In the genomic region with DNA sequence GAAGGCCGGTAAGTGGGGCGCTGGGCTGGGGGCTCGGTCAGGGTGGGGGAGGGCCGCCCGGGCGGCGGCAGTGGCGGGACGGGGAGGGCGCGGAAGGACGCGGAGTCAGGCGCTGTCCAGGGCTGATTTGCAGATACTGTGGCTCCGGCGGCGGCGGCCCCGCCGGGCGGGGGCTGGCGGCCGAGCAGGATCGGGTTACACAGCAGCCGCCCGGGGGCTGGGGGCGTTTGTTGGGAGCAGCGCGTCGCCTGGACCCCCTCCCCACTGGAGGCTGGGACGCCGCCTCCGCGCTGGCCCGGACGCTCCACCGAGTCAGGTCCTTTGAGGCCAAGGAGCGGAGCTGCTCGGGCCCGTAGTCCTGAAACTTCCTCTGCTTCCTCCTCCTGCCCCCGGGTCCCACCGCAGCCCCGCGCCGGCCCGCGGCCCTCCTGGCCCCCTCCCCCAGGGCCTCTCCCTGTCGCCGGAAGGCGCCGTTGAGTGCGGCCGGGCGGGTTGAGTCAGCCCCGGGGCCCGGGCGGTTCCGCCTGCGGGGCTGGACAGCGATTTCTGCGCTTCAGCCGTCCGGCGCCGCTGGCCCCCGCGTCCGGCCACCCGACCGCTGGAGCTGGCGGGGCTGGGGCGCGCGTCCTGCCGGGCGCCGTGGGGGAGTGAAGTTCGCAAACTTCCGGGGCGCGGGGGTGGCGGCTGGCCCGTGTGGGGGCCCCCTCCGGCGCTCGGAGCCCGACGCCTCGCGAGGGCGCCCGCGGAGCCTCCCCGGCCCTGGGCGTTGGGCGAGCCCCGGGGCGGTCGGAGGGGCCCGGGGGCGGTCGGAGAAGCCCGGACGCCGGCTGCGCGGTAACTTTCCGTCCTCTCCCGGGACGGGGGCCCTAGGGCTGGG, we compare ENCODE assay signal across 1 cellular context.
A peak's percentile ranks its signal among the peaks of the same experiment; 100 is the strongest.
TF ChIP-seq lines count a peak whose summit lies in the region.

No MANE protein-coding gene starts in this region.

TF ChIP-seq in HepG2, 621 proteins besides CTCF, POLR2A, EP300 and RAD21 (continued from another document and continues in another):
- TF ChIP-seq, protein P1, sequence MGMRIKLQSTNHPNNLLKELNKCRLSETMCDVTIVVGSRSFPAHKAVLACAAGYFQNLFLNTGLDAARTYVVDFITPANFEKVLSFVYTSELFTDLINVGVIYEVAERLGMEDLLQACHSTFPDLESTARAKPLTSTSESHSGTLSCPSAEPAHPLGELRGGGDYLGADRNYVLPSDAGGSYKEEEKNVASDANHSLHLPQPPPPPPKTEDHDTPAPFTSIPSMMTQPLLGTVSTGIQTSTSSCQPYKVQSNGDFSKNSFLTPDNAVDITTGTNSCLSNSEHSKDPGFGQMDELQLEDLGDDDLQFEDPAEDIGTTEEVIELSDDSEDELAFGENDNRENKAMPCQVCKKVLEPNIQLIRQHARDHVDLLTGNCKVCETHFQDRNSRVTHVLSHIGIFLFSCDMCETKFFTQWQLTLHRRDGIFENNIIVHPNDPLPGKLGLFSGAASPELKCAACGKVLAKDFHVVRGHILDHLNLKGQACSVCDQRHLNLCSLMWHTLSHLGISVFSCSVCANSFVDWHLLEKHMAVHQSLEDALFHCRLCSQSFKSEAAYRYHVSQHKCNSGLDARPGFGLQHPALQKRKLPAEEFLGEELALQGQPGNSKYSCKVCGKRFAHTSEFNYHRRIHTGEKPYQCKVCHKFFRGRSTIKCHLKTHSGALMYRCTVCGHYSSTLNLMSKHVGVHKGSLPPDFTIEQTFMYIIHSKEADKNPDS (CRISPR knock-in tag; IDR thresholded peaks at IDR 0.05): no peak
- TF ChIP-seq, protein P2, sequence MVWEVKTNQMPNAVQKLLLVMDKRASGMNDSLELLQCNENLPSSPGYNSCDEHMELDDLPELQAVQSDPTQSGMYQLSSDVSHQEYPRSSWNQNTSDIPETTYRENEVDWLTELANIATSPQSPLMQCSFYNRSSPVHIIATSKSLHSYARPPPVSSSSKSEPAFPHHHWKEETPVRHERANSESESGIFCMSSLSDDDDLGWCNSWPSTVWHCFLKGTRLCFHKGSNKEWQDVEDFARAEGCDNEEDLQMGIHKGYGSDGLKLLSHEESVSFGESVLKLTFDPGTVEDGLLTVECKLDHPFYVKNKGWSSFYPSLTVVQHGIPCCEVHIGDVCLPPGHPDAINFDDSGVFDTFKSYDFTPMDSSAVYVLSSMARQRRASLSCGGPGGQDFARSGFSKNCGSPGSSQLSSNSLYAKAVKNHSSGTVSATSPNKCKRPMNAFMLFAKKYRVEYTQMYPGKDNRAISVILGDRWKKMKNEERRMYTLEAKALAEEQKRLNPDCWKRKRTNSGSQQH (CRISPR knock-in tag; IDR thresholded peaks at IDR 0.05; ENCODE audit: low read depth): no peak
- TF ChIP-seq, protein P3, sequence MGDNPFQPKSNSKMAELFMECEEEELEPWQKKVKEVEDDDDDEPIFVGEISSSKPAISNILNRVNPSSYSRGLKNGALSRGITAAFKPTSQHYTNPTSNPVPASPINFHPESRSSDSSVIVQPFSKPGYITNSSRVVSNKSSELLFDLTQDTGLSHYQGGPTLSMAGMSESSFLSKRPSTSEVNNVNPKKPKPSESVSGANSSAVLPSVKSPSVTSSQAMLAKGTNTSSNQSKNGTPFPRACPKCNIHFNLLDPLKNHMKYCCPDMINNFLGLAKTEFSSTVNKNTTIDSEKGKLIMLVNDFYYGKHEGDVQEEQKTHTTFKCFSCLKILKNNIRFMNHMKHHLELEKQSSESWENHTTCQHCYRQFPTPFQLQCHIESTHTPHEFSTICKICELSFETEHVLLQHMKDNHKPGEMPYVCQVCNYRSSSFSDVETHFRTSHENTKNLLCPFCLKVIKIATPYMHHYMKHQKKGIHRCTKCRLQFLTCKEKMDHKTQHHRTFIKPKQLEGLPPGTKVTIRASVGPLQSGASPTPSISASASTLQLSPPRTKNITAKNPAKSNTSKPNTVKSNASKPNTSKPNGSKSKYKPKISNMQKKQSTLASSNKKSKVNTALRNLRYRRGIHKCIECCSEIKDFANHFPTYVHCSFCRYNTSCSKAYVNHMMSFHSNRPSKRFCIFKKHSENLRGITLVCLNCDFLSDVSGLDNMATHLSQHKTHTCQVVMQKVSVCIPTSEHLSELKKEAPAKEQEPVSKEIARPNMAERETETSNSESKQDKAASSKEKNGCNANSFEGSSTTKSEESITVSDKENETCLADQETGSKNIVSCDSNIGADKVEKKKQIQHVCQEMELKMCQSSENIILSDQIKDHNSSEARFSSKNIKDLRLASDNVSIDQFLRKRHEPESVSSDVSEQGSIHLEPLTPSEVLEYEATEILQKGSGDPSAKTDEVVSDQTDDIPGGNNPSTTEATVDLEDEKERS (CRISPR knock-in tag; IDR thresholded peaks at IDR 0.05): 0 out of 2 replicates have a peak, but pooled peaks have one; percentile 31
- no peak for TF ChIP-seq TGIF2 (CRISPR knock-in tag; IDR thresholded peaks at IDR 0.05)
- TF ChIP-seq YEATS2 (CRISPR knock-in tag; IDR thresholded peaks at IDR 0.05; ENCODE audit: borderline replicate concordance): no peak
- no peak for TF ChIP-seq XBP1 (CRISPR knock-in tag; IDR thresholded peaks at IDR 0.05)
- TF ChIP-seq ZNF570 (CRISPR knock-in tag; IDR thresholded peaks at IDR 0.05; ENCODE audit: borderline replicate concordance): no peak
- TF ChIP-seq FIP1L1 (IDR thresholded peaks at IDR 0.05; ENCODE audit: borderline replicate concordance, insufficient read depth, low read depth, low read length): no peak
- no peak for TF ChIP-seq ZNF644 (CRISPR knock-in tag; IDR thresholded peaks at IDR 0.05; ENCODE audit: low read depth)
- no peak for TF ChIP-seq ZNF3 (CRISPR knock-in tag; IDR thresholded peaks at IDR 0.05)
- no peak for TF ChIP-seq ZNF709 (CRISPR knock-in tag; IDR thresholded peaks at IDR 0.05)
- TF ChIP-seq SOX6 (IDR thresholded peaks at IDR 0.05): no peak
- TF ChIP-seq SOX6 (CRISPR knock-in tag; IDR thresholded peaks at IDR 0.05): no peak
- no peak for TF ChIP-seq KLF13 (CRISPR knock-in tag; IDR thresholded peaks at IDR 0.05)
- TF ChIP-seq PAF1 (CRISPR knock-in tag; IDR thresholded peaks at IDR 0.05): no peak
- TF ChIP-seq THYN1 (CRISPR knock-in tag; IDR thresholded peaks at IDR 0.05; ENCODE audit: borderline replicate concordance, low read depth): no peak
- no peak for TF ChIP-seq ZFP62 (CRISPR knock-in tag; IDR thresholded peaks at IDR 0.05)
- TF ChIP-seq, protein P4, sequence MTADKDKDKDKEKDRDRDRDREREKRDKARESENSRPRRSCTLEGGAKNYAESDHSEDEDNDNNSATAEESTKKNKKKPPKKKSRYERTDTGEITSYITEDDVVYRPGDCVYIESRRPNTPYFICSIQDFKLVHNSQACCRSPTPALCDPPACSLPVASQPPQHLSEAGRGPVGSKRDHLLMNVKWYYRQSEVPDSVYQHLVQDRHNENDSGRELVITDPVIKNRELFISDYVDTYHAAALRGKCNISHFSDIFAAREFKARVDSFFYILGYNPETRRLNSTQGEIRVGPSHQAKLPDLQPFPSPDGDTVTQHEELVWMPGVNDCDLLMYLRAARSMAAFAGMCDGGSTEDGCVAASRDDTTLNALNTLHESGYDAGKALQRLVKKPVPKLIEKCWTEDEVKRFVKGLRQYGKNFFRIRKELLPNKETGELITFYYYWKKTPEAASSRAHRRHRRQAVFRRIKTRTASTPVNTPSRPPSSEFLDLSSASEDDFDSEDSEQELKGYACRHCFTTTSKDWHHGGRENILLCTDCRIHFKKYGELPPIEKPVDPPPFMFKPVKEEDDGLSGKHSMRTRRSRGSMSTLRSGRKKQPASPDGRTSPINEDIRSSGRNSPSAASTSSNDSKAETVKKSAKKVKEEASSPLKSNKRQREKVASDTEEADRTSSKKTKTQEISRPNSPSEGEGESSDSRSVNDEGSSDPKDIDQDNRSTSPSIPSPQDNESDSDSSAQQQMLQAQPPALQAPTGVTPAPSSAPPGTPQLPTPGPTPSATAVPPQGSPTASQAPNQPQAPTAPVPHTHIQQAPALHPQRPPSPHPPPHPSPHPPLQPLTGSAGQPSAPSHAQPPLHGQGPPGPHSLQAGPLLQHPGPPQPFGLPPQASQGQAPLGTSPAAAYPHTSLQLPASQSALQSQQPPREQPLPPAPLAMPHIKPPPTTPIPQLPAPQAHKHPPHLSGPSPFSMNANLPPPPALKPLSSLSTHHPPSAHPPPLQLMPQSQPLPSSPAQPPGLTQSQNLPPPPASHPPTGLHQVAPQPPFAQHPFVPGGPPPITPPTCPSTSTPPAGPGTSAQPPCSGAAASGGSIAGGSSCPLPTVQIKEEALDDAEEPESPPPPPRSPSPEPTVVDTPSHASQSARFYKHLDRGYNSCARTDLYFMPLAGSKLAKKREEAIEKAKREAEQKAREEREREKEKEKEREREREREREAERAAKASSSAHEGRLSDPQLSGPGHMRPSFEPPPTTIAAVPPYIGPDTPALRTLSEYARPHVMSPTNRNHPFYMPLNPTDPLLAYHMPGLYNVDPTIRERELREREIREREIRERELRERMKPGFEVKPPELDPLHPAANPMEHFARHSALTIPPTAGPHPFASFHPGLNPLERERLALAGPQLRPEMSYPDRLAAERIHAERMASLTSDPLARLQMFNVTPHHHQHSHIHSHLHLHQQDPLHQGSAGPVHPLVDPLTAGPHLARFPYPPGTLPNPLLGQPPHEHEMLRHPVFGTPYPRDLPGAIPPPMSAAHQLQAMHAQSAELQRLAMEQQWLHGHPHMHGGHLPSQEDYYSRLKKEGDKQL (CRISPR knock-in tag; IDR thresholded peaks at IDR 0.05; ENCODE audit: low read depth): no peak
- TF ChIP-seq TAF1 (CRISPR knock-in tag; IDR thresholded peaks at IDR 0.05): peak; percentile 32; the same call in 1 of the 2 replicates
- TF ChIP-seq ZNF17 (CRISPR knock-in tag; IDR thresholded peaks at IDR 0.05): no peak
- TF ChIP-seq ZSCAN29 (CRISPR knock-in tag; conservative IDR thresholded peaks at IDR 0.05): no peak
- no peak for TF ChIP-seq ZNF598 (CRISPR knock-in tag; IDR thresholded peaks at IDR 0.05; ENCODE audit: borderline replicate concordance)
- TF ChIP-seq PTBP1 (IDR thresholded peaks at IDR 0.05; ENCODE audit: low read depth, low read length, poor library complexity, severe bottlenecking): no peak
- TF ChIP-seq TAF15 (IDR thresholded peaks at IDR 0.05; ENCODE audit: low read depth, low read length, poor library complexity, severe bottlenecking): no peak
- peak; percentile 78 for TF ChIP-seq GABPB1 (CRISPR knock-in tag; IDR thresholded peaks at IDR 0.05)
- TF ChIP-seq, protein P5, sequence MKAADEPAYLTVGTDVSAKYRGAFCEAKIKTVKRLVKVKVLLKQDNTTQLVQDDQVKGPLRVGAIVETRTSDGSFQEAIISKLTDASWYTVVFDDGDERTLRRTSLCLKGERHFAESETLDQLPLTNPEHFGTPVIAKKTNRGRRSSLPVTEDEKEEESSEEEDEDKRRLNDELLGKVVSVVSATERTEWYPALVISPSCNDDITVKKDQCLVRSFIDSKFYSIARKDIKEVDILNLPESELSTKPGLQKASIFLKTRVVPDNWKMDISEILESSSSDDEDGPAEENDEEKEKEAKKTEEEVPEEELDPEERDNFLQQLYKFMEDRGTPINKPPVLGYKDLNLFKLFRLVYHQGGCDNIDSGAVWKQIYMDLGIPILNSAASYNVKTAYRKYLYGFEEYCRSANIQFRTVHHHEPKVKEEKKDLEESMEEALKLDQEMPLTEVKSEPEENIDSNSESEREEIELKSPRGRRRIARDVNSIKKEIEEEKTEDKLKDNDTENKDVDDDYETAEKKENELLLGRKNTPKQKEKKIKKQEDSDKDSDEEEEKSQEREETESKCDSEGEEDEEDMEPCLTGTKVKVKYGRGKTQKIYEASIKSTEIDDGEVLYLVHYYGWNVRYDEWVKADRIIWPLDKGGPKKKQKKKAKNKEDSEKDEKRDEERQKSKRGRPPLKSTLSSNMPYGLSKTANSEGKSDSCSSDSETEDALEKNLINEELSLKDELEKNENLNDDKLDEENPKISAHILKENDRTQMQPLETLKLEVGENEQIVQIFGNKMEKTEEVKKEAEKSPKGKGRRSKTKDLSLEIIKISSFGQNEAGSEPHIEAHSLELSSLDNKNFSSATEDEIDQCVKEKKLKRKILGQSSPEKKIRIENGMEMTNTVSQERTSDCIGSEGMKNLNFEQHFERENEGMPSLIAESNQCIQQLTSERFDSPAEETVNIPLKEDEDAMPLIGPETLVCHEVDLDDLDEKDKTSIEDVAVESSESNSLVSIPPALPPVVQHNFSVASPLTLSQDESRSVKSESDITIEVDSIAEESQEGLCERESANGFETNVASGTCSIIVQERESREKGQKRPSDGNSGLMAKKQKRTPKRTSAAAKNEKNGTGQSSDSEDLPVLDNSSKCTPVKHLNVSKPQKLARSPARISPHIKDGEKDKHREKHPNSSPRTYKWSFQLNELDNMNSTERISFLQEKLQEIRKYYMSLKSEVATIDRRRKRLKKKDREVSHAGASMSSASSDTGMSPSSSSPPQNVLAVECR (CRISPR knock-in tag; IDR thresholded peaks at IDR 0.05; ENCODE audit: borderline replicate concordance): no peak
- TF ChIP-seq, protein P6, sequence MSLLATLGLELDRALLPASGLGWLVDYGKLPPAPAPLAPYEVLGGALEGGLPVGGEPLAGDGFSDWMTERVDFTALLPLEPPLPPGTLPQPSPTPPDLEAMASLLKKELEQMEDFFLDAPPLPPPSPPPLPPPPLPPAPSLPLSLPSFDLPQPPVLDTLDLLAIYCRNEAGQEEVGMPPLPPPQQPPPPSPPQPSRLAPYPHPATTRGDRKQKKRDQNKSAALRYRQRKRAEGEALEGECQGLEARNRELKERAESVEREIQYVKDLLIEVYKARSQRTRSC (CRISPR knock-in tag; IDR thresholded peaks at IDR 0.05; ENCODE audit: low read depth): no peak
- TF ChIP-seq, protein P7, sequence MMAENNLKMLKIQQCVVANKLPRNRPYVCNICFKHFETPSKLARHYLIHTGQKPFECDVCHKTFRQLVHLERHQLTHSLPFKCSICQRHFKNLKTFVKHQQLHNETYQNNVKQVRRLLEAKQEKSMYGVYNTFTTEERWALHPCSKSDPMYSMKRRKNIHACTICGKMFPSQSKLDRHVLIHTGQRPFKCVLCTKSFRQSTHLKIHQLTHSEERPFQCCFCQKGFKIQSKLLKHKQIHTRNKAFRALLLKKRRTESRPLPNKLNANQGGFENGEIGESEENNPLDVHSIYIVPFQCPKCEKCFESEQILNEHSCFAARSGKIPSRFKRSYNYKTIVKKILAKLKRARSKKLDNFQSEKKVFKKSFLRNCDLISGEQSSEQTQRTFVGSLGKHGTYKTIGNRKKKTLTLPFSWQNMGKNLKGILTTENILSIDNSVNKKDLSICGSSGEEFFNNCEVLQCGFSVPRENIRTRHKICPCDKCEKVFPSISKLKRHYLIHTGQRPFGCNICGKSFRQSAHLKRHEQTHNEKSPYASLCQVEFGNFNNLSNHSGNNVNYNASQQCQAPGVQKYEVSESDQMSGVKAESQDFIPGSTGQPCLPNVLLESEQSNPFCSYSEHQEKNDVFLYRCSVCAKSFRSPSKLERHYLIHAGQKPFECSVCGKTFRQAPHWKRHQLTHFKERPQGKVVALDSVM (CRISPR knock-in tag; IDR thresholded peaks at IDR 0.05): no peak
- TF ChIP-seq ZMAT3 (CRISPR knock-in tag; conservative IDR thresholded peaks at IDR 0.05): no peak
- no peak for TF ChIP-seq MLLT10 (CRISPR knock-in tag; IDR thresholded peaks at IDR 0.05)
- TF ChIP-seq, protein P8, sequence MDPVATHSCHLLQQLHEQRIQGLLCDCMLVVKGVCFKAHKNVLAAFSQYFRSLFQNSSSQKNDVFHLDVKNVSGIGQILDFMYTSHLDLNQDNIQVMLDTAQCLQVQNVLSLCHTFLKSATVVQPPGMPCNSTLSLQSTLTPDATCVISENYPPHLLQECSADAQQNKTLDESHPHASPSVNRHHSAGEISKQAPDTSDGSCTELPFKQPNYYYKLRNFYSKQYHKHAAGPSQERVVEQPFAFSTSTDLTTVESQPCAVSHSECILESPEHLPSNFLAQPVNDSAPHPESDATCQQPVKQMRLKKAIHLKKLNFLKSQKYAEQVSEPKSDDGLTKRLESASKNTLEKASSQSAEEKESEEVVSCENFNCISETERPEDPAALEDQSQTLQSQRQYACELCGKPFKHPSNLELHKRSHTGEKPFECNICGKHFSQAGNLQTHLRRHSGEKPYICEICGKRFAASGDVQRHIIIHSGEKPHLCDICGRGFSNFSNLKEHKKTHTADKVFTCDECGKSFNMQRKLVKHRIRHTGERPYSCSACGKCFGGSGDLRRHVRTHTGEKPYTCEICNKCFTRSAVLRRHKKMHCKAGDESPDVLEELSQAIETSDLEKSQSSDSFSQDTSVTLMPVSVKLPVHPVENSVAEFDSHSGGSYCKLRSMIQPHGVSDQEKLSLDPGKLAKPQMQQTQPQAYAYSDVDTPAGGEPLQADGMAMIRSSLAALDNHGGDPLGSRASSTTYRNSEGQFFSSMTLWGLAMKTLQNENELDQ (CRISPR knock-in tag; IDR thresholded peaks at IDR 0.05; ENCODE audit: borderline replicate concordance): no peak
- no peak for TF ChIP-seq ZNF878 (CRISPR knock-in tag; IDR thresholded peaks at IDR 0.05)
